In the genomic region with DNA sequence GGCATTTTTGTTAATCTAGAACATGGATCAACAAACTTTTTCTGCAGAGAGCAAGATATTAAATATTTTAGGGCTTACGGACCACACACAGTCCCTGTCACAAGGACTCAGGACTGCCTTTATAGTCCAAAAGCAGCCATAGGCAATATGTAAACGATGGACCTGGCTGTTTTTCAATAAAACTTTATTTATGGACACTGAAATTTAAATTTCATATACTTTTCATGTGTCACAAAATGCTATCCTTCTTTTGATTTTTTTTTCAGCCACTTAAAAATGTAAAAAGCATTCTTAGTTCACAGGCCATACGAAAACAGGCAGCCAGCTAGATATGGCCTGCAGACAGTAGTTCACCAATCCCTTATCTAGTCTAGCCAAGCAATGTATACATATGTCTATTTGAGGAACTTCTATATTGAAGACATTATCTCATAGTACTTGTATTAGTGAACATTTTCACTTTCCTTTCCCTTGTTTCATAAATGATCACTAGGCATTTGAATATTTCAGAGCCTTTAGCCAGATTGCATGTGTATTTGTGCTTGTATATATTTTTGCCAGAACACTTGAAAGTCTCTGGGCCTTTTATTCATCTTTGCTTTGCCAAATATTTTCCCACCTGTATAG, we compare ENCODE assay signal across 10 cellular contexts.
DNase-seq lines count a peak whose midpoint lies in the region; ATAC-seq and TF ChIP-seq lines count a peak whose summit lies in the region.
"Had no signal": no experiment of that assay in that cellular context is flagged by ENCODE, and none has a peak within 500 bp of the region (broad histone marks: within the 10 kb centered on the region; RNA-seq: fewer than 3 reads in every experiment).

No MANE protein-coding gene starts in this region.

- BruUV-seq in MCF 10A (replicated peaks; lab: Mats Ljungman, UMichigan) = no TSS peak

- ATAC-seq in GM19328 (IDR thresholded peaks at IDR 0.05; ENCODE audit: unreplicated experiment) = peak; percentile 92
- ATAC-seq in HG02678 (IDR thresholded peaks at IDR 0.05; ENCODE audit: unreplicated experiment) = peak; percentile 100
- ATAC-seq in HG03439 (IDR thresholded peaks at IDR 0.05; ENCODE audit: unreplicated experiment) = peak; percentile 100
- no peak for ATAC-seq in activated CD4-positive, alpha-beta T cell treated with anti-CD3 and anti-CD28 coated beads for 36 hours

- POLR2A ChIA-PET in activated CD4-positive, alpha-beta T cell treated with anti-CD3 and anti-CD28 coated beads for 36 hours (lab: Charles Lee) = no interaction called here
- POLR2A ChIA-PET in MCF 10A (lab: Yijun Ruan, JAX) = no interaction called here

- TF ChIP-seq CTCF in GM10266 (IDR thresholded peaks at IDR 0.05; ENCODE audit: control insufficient read depth, insufficient read depth, low read depth, missing control alignments) (no peak), MCF 10A (IDR thresholded peaks at IDR 0.05; ENCODE audit: unreplicated experiment) (no peak)

- CTCF ChIA-PET in activated CD4-positive, alpha-beta T cell treated with anti-CD3 and anti-CD28 coated beads for 36 hours (lab: Charles Lee) = no interaction called here
- CTCF ChIA-PET in MCF 10A (lab: Yijun Ruan, JAX) = no interaction called here

- H3K27me3 Mint-ChIP-seq in activated CD4-positive, alpha-beta T cell treated with anti-CD3 and anti-CD28 coated beads for 36 hours = no peaks in the 10 kb centered on the region
- H3K27me3 Mint-ChIP-seq in MCF 10A (ENCODE audit: insufficient read depth, unreplicated experiment) = peaks cover 19% of the 10 kb centered on the region

- H3K4me1 Mint-ChIP-seq in activated CD4-positive, alpha-beta T cell treated with anti-CD3 and anti-CD28 coated beads for 36 hours = peaks cover 2% of the 10 kb centered on the region
- no peaks in the 10 kb centered on the region for H3K4me1 Mint-ChIP-seq in MCF 10A (ENCODE audit: insufficient read depth, unreplicated experiment)

- DNase-seq in GM10266 (ENCODE audit: extremely low spot score) = peak; percentile 31
- no peak for DNase-seq in iPS-NIHi11 (ENCODE audit: low spot score)
- no peak for DNase-seq in activated CD4-positive, alpha-beta T cell treated with anti-CD3 and anti-CD28 coated beads for 36 hours
- no peak for DNase-seq in stimulated activated CD4-positive, alpha-beta T cell treated with anti-CD3 and anti-CD28 coated beads, Interleukin-2, amount 100 ng/mL, for 48 hours
- no peak for DNase-seq in MCF 10A (ENCODE audit: unreplicated experiment)
- DNase-seq: ACHN, NCI-H1092 had no signal

- H3K4me3 Mint-ChIP-seq in activated CD4-positive, alpha-beta T cell treated with anti-CD3 and anti-CD28 coated beads for 36 hours = no peak overlapping the region
- H3K4me3 Mint-ChIP-seq in MCF 10A (ENCODE audit: unreplicated experiment) = no peak overlapping the region

- no peak overlapping the region for H3K27ac Mint-ChIP-seq in activated CD4-positive, alpha-beta T cell treated with anti-CD3 and anti-CD28 coated beads for 36 hours
- H3K27ac Mint-ChIP-seq in MCF 10A (ENCODE audit: low read depth, unreplicated experiment) = no peak overlapping the region

- no peaks in the 10 kb centered on the region for H3K9me3 Mint-ChIP-seq in activated CD4-positive, alpha-beta T cell treated with anti-CD3 and anti-CD28 coated beads for 36 hours (ENCODE audit: low read depth)
- H3K9me3 Mint-ChIP-seq in MCF 10A (ENCODE audit: unreplicated experiment) = no peaks in the 10 kb centered on the region

- peaks cover 2% of the 10 kb centered on the region for H3K36me3 Mint-ChIP-seq in activated CD4-positive, alpha-beta T cell treated with anti-CD3 and anti-CD28 coated beads for 36 hours (ENCODE audit: low read depth)
- no peaks in the 10 kb centered on the region for H3K36me3 Mint-ChIP-seq in MCF 10A (ENCODE audit: insufficient read depth, unreplicated experiment)

- intact Hi-C loops in activated CD4-positive, alpha-beta T cell treated with anti-CD3 and anti-CD28 coated beads for 36 hours (cut with DNase I, micrococcal nuclease) = no loop called here
- intact Hi-C loops in MCF 10A (cut with micrococcal nuclease) = no loop called here
